In genomic region chr1:88684482-88685238, GRCh38 we compare ENCODE assay signal across 8 cellular contexts. TPM values are rescaled to one million over a fixed set of nuclear protein-coding genes. Genes with fewer than 3 reads are reported as not detected.
DNase-seq lines count a peak whose midpoint lies in the region; ATAC-seq, FAIRE-seq and TF ChIP-seq lines count a peak whose summit lies in the region.

No MANE protein-coding gene starts in this region.

- DNase-seq in G401 (ENCODE audit: low spot score) (peak; percentile 56), H54 (ENCODE audit: insufficient read length, low spot score) (peak; percentile 35), LNCaP clone FGC (ENCODE audit: low read depth) (no peak), SK-MEL-5 (ENCODE audit: low read depth, low spot score) (peak; percentile 73), Right ventricle myocardium superior (peak; percentile 67), upper lobe of left lung (peak; percentile 70 to 93)
- peak; percentile 65 to 67 for DNase-seq in activated naive CD4-positive, alpha-beta T cell treated with anti-CD3 and anti-CD28 coated beads, Interleukin-2, amount 50 U/mL, for 72 hours (ENCODE audit: low spot score in 2 of 2)

- H3K9ac ChIP-seq in parathyroid adenoma: peak overlapping the region; percentile 38

- no peaks in the 10 kb centered on the region for H3K4me1 ChIP-seq in parathyroid adenoma
- peaks cover 22 to 35% (median 31%) of the 10 kb centered on the region in 4 donors for H3K4me1 ChIP-seq in upper lobe of left lung

- peaks cover 0 to 17% of the 10 kb centered on the region in 2 donors for H3K36me3 Mint-ChIP-seq in activated naive CD4-positive, alpha-beta T cell treated with anti-CD3 and anti-CD28 coated beads, Interleukin-2, amount 50 U/mL, for 72 hours

- peak; percentile 34; the same call in 1 of the 2 replicates for TF ChIP-seq POLR2A in H54 (IDR thresholded peaks at IDR 0.05; ENCODE audit: low read depth, low read length)
- no peak for TF ChIP-seq POLR2A in upper lobe of left lung (IDR thresholded peaks at IDR 0.05)

- H3K79me2 ChIP-seq in parathyroid adenoma: peaks cover 11% of the 10 kb centered on the region

- H3K9me3 ChIP-seq in parathyroid adenoma (ENCODE audit: control insufficient read depth, low read length): no peaks in the 10 kb centered on the region
- H3K9me3 ChIP-seq in upper lobe of left lung: no peaks in the 10 kb centered on the region

- H3K9me3 Mint-ChIP-seq in activated naive CD4-positive, alpha-beta T cell treated with anti-CD3 and anti-CD28 coated beads, Interleukin-2, amount 50 U/mL, for 72 hours: no peaks in the 10 kb centered on the region

- 0 to 2% methylated on average over 37 to 46 of the region's 58 CpGs for WGBS in upper lobe of left lung, 2 donors

- FAIRE-seq in H54 (lab: Jason Lieb, UNC): peak; percentile 81

- H3K4me3 ChIP-seq in LNCaP clone FGC (ENCODE audit: low read depth, low read length) (peak overlapping the region; percentile 72), parathyroid adenoma (ENCODE audit: low read depth, low read length) (peak overlapping the region; percentile 78), upper lobe of left lung (peak overlapping the region; percentile 76 to 97 (median 90))

- peak overlapping the region; percentile 81 for H2AFZ ChIP-seq in parathyroid adenoma

- H3K27me3 ChIP-seq in parathyroid adenoma (ENCODE audit: control insufficient read depth, insufficient read depth, low read length): no peaks in the 10 kb centered on the region
- H3K27me3 ChIP-seq in upper lobe of left lung: no peaks in the 10 kb centered on the region

- in situ Hi-C loops in G401 (cut with HindIII; ENCODE audit: low sequenced_read_pairs) (no loop called here), SK-MEL-5 (cut with HindIII; ENCODE audit: low pct_unique_long_range_greater_than_20kb, low sequenced_read_pairs) (no loop called here)

- H3K27ac ChIP-seq in parathyroid adenoma: peak overlapping the region; percentile 87
- peak overlapping the region; percentile 95 to 98 (median 96) for H3K27ac ChIP-seq in upper lobe of left lung

- intact Hi-C loops in Right ventricle myocardium superior (cut with DNase I): no loop called here

- peak overlapping the region; percentile 76 for H3K4me2 ChIP-seq in parathyroid adenoma (ENCODE audit: low read length)

- ATAC-seq in activated naive CD4-positive, alpha-beta T cell treated with anti-CD3 and anti-CD28 coated beads, Interleukin-2, amount 50 U/mL, for 72 hours: peak; percentile 36 to 48
- ATAC-seq in Right ventricle myocardium superior (ENCODE audit: poor library complexity) (peak; percentile 61), upper lobe of left lung (ENCODE audit: low FRiP score in 2 of 2) (peak; percentile 65 to 85)

- peak overlapping the region; percentile 96 to 99 for H3K27ac Mint-ChIP-seq in activated naive CD4-positive, alpha-beta T cell treated with anti-CD3 and anti-CD28 coated beads, Interleukin-2, amount 50 U/mL, for 72 hours

- H3K36me3 ChIP-seq in parathyroid adenoma (ENCODE audit: control insufficient read depth, insufficient read depth, low read length): no peaks in the 10 kb centered on the region
- H3K36me3 ChIP-seq in upper lobe of left lung: no peaks in the 10 kb centered on the region

- TF ChIP-seq CTCF in LNCaP clone FGC (IDR thresholded peaks at IDR 0.05; ENCODE audit: control insufficient read depth, extremely low read depth, insufficient read depth) (peak; percentile 13; the same call in 1 of the 2 replicates), parathyroid adenoma (IDR thresholded peaks at IDR 0.05) (no peak), upper lobe of left lung (IDR thresholded peaks at IDR 0.05) (no peak)

- TF ChIP-seq EP300 in upper lobe of left lung (IDR thresholded peaks at IDR 0.05): no peak

RNA-seq across cellular contexts. Expression of gene PKN2, which starts 0.6 kb away (rescaled TPM):
- 26.5 and 55.6 TPM in 2 replicates for total RNA-seq in G401 (2014; rRNA removed; shearing (Covaris generic))
- total RNA-seq in SK-MEL-5 (2014; rRNA removed; shearing (Covaris generic)): 21.5 and 23.7 TPM in 2 replicates
- polyA plus RNA-seq in SK-MEL-5 (2015; cell fraction: cytosol; rRNA removed): 14.6 and 18.8 TPM in 2 replicates
- polyA plus RNA-seq in SK-MEL-5 (2015; cell fraction: nucleus; rRNA removed): 50.5 and 73.1 TPM in 2 replicates
- 10 to 100 TPM; 27.0 to 35.0 TPM for total RNA-seq in activated naive CD4-positive, alpha-beta T cell treated with anti-CD3 and anti-CD28 coated beads, Interleukin-2, amount 50 U/mL, for 72 hours
- 34.5 TPM for total RNA-seq in Right ventricle myocardium superior
- 100 to 1,000 TPM in 1 of 6 donors, 10 to 100 TPM in 5; 33.0 to 108 (median 37.6) TPM for total RNA-seq in upper lobe of left lung
